Comparison of ENCODE assay signal across 8 cellular contexts in the genomic region with DNA sequence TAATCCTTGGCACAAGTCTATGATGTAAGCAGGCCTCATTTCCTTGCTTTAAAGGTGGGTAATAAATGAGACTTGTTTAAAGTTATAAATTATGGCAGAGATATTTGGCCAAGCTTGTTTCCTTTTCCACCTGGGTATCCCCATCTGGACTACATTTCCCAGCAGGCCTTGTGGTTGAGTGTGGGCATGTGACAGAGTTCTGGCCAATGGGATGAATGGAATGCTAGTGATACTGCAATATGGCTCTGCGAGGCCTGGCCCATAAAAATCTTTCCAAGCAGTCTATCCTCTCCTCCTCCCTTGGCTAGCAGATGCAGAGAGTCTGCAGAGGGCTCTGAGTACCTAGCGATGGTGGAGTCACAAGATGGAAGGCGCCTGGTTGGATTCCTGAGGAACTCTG.
DNase-seq lines count a peak whose midpoint lies in the region; ATAC-seq and TF ChIP-seq lines count a peak whose summit lies in the region.

No MANE protein-coding gene starts in this region.

- no peak for TF ChIP-seq POLR2A in uterus (IDR thresholded peaks at IDR 0.05)

- H3K9me3 Mint-ChIP-seq in stimulated activated naive CD8-positive, alpha-beta T cell treated with anti-CD3 and anti-CD28 coated beads, Interleukin-15, amount 100 ng/mL, for 72 hours = no peaks in the 10 kb centered on the region

- no peaks in the 10 kb centered on the region for H3K27me3 Mint-ChIP-seq in stimulated activated naive CD8-positive, alpha-beta T cell treated with anti-CD3 and anti-CD28 coated beads, Interleukin-15, amount 100 ng/mL, for 72 hours

- H3K27ac Mint-ChIP-seq in stimulated activated naive CD8-positive, alpha-beta T cell treated with anti-CD3 and anti-CD28 coated beads, Interleukin-15, amount 100 ng/mL, for 72 hours = no peak overlapping the region

- DNase-seq in stimulated activated naive CD8-positive, alpha-beta T cell treated with anti-CD3 and anti-CD28 coated beads, Interleukin-15, Interleukin-2, amounts not matched to agents 100 U/mL and 50 U/mL, for 24 hours = peak; percentile 15
- DNase-seq in stimulated activated naive CD8-positive, alpha-beta T cell treated with anti-CD3 and anti-CD28 coated beads, Interleukin-15, amount 100 ng/mL, for 72 hours = no peak
- peak; percentile 57 to 69 for DNase-seq in SJCRH30
- DNase-seq in right cardiac atrium = no peak
- peak; percentile 52 to 69 for DNase-seq in uterus
- no peak for DNase-seq in dedifferentiated amniotic fluid mesenchymal stem cell (ENCODE audit: extremely low spot score)
- DNase-seq in stimulated activated CD8-positive, alpha-beta memory T cell treated with anti-CD3 and anti-CD28 coated beads, Interleukin-4, amount 100 ng/mL, for 48 hours = no peak

- TF ChIP-seq CTCF in uterus (IDR thresholded peaks at IDR 0.05) = no peak

- H3K4me1 Mint-ChIP-seq in stimulated activated naive CD8-positive, alpha-beta T cell treated with anti-CD3 and anti-CD28 coated beads, Interleukin-15, amount 100 ng/mL, for 72 hours = no peaks in the 10 kb centered on the region

- WGBS in right cardiac atrium = 84% methylated on average over 3 of the region's 3 CpGs

- ATAC-seq in stimulated activated naive CD8-positive, alpha-beta T cell treated with anti-CD3 and anti-CD28 coated beads, Interleukin-15, Interleukin-2, amounts not matched to agents 100 U/mL and 50 U/mL, for 24 hours = no peak
- no peak for ATAC-seq in stimulated activated naive CD8-positive, alpha-beta T cell treated with anti-CD3 and anti-CD28 coated beads, Interleukin-15, amount 100 ng/mL, for 72 hours
- peak; percentile 73 to 85 for ATAC-seq in right cardiac atrium
- ATAC-seq in GM21381 (IDR thresholded peaks at IDR 0.05; ENCODE audit: unreplicated experiment) = no peak

- H3K36me3 ChIP-seq in SJCRH30 = no peaks in the 10 kb centered on the region
- no peaks in the 10 kb centered on the region for H3K36me3 ChIP-seq in uterus

- no peak overlapping the region for H3K4me3 Mint-ChIP-seq in stimulated activated naive CD8-positive, alpha-beta T cell treated with anti-CD3 and anti-CD28 coated beads, Interleukin-15, amount 100 ng/mL, for 72 hours

- H3K4me1 ChIP-seq in SJCRH30 (no peaks in the 10 kb centered on the region), right cardiac atrium (ENCODE audit: control insufficient read depth, insufficient read depth, low read length) (no peaks in the 10 kb centered on the region), uterus (no peaks in the 10 kb centered on the region)

- H3K4me3 ChIP-seq in SJCRH30 (no peak overlapping the region), right cardiac atrium (ENCODE audit: low read length) (no peak overlapping the region), uterus (no peak overlapping the region)

- H3K9me3 ChIP-seq in SJCRH30 (replicated peaks) (no peaks in the 10 kb centered on the region), right cardiac atrium (ENCODE audit: control insufficient read depth, low read length) (no peaks in the 10 kb centered on the region), uterus (no peaks in the 10 kb centered on the region)

- intact Hi-C loops in right cardiac atrium (cut with DNase I) = no loop called here
- intact Hi-C loops in uterus (cut with DNase I; ENCODE audit: low total_unique reads) = no loop called here

- H3K27ac ChIP-seq in SJCRH30 (no peak overlapping the region), right cardiac atrium (ENCODE audit: low read length) (no peak overlapping the region), uterus (no peak overlapping the region)

- no peaks in the 10 kb centered on the region for H3K27me3 ChIP-seq in SJCRH30
- no peaks in the 10 kb centered on the region for H3K27me3 ChIP-seq in right cardiac atrium (ENCODE audit: control insufficient read depth, insufficient read depth)
- no peaks in the 10 kb centered on the region for H3K27me3 ChIP-seq in uterus

Comparison
In these comparisons a context has a peak if more than half of its experiments do, and no peak if none do; other contexts are left out.
1. DNase-seq: peak in stimulated activated naive CD8-positive, alpha-beta T cell treated with anti-CD3 and anti-CD28 coated beads, Interleukin-15, Interleukin-2, amounts not matched to agents 100 U/mL and 50 U/mL, for 24 hours (single experiment), SJCRH30 (2 of 2) and uterus (2 of 2); none in stimulated activated naive CD8-positive, alpha-beta T cell treated with anti-CD3 and anti-CD28 coated beads, Interleukin-15, amount 100 ng/mL, for 72 hours (0 of 2), right cardiac atrium (0 of 3), dedifferentiated amniotic fluid mesenchymal stem cell (single experiment) and stimulated activated CD8-positive, alpha-beta memory T cell treated with anti-CD3 and anti-CD28 coated beads, Interleukin-4, amount 100 ng/mL, for 48 hours (single experiment).
2. ATAC-seq: peak in right cardiac atrium (2 of 2); none in stimulated activated naive CD8-positive, alpha-beta T cell treated with anti-CD3 and anti-CD28 coated beads, Interleukin-15, Interleukin-2, amounts not matched to agents 100 U/mL and 50 U/mL, for 24 hours (single experiment), stimulated activated naive CD8-positive, alpha-beta T cell treated with anti-CD3 and anti-CD28 coated beads, Interleukin-15, amount 100 ng/mL, for 72 hours (single experiment) and GM21381 (single experiment).